ENCODE assay signal across 8 cellular contexts in the genomic region with DNA sequence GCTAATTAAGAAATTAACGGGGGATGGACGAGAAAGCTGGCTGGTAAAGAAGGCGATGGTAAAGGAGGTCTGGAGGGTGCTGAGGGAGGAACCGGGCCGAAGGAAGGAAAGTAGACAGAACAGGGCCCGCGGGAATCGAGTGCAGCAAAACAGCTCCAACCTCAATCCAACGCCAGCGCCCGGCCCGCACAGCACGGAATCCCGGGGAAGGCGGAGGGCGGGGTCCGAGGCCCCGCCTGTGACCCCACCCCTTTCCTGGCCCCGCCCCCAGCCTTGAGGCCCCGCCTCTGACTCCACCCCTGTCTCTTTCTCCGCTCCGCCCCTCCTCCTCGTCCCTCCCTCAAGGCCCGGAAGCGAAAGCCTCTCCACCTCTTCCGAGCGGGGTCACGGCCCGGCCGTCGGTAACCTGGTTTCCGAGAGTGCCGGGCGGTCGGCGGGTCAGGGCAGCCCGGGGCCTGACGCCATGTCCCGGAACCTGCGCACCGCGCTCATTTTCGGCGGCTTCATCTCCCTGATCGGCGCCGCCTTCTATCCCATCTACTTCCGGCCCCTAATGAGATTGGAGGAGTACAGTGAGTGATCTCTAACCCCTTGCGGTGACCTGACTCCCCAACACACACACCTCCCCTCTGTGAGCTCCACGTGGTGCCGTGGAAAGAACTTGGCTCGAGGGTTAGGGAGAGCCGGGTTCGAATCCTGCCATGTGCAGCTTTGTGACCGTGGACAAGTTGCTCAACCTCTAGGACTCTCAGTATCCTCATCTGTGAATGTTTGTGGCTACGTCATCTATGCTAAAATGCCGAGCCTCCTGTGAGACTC. TPM values are rescaled to one million over a fixed set of nuclear protein-coding genes. Genes with fewer than 3 reads are reported as not detected.
DNase-seq lines count a peak whose midpoint lies in the region; ATAC-seq and TF ChIP-seq lines count a peak whose summit lies in the region.

A gene (plus strand): TSS at position 370 of the 819 bp plus-strand sequence. CDS start 94 bp downstream, at position 464.

- intact Hi-C loops in CD4-positive, alpha-beta T cell (cut with DNase I, micrococcal nuclease), result loop anchor here (1.0 to 10.0 kb wide), 8 partner anchors 51 to 1329 kb away; a partner anchor contains a TSS
- intact Hi-C loops in activated CD4-positive, alpha-beta memory T cell treated with anti-CD3 and anti-CD28 coated beads for 36 hours (cut with micrococcal nuclease), result loop anchor here (1.0 to 10.0 kb wide), 8 partner anchors 24 to 946 kb away; a partner anchor contains a TSS
- intact Hi-C loops in lower leg skin (cut with DNase I; ENCODE audit: low total_unique reads), result no loop called here

- TF ChIP-seq CTCF in CD4-positive, alpha-beta T cell (IDR thresholded peaks at IDR 0.05), result no peak
- no peak for TF ChIP-seq CTCF in lower leg skin (IDR thresholded peaks at IDR 0.05)

- WGBS in lower leg skin, 2 donors, result 1 to 2% methylated on average over 48 to 52 of the region's 57 CpGs

- H3K4me1 Mint-ChIP-seq in CD4-positive, alpha-beta T cell (ENCODE audit: low read depth), result peaks cover 26% of the 10 kb centered on the region
- peaks cover 17% of the 10 kb centered on the region for H3K4me1 Mint-ChIP-seq in activated CD4-positive, alpha-beta memory T cell treated with anti-CD3 and anti-CD28 coated beads for 36 hours (ENCODE audit: low read depth)

- H3K9me3 ChIP-seq in CD4-positive, alpha-beta T cell (ENCODE audit: control insufficient read depth, low read length), result no peaks in the 10 kb centered on the region

- no peak for TF ChIP-seq POLR2A in lower leg skin (IDR thresholded peaks at IDR 0.05)

- CTCF ChIA-PET in CD4-positive, alpha-beta T cell (lab: Charles Lee), result interaction anchor here (1.2 to 3.3 kb wide), 4 partner anchors 54 to 602 kb away, joined by 4 to 15 read pairs (median 6); a partner anchor contains a TSS
- CTCF ChIA-PET in activated CD4-positive, alpha-beta memory T cell treated with anti-CD3 and anti-CD28 coated beads for 36 hours (lab: Charles Lee), result interaction anchor here (0.7 to 3.1 kb wide), 4 partner anchors 8 to 74 kb away, joined by 3 to 12 read pairs (median 4); no protein-coding TSS in a partner anchor

- peaks cover 6% of the 10 kb centered on the region for H3K36me3 Mint-ChIP-seq in CD4-positive, alpha-beta T cell (ENCODE audit: low read depth)
- H3K36me3 Mint-ChIP-seq in activated CD4-positive, alpha-beta memory T cell treated with anti-CD3 and anti-CD28 coated beads for 36 hours, result no peaks in the 10 kb centered on the region

- no peaks in the 10 kb centered on the region for H3K9me3 Mint-ChIP-seq in CD4-positive, alpha-beta T cell
- no peaks in the 10 kb centered on the region for H3K9me3 Mint-ChIP-seq in activated CD4-positive, alpha-beta memory T cell treated with anti-CD3 and anti-CD28 coated beads for 36 hours

- peak; percentile 82 to 90 (median 86) for DNase-seq in CD4-positive, alpha-beta T cell
- peak; percentile 84 for DNase-seq in NCI-H774 (lab: John Stamatoyannopoulos, UW)
- peak; percentile 93 for DNase-seq in activated CD4-positive, alpha-beta memory T cell treated with anti-CD3 and anti-CD28 coated beads for 36 hours
- peak; percentile 61 to 86 for DNase-seq in dermis microvascular lymphatic vessel endothelial cell (ENCODE audit: low read depth in 2 of 2)
- peak; percentile 86 to 97 for DNase-seq in lower leg skin (ENCODE audit: low spot score in 2 of 2)
- DNase-seq in stimulated activated CD4-positive, alpha-beta T cell treated with anti-CD3 and anti-CD28 coated beads, Interleukin-4, amount 100 ng/mL, for 48 hours (ENCODE audit: low read depth in 2 of 2), result peak; percentile 84 to 88

- H3K27me3 Mint-ChIP-seq in CD4-positive, alpha-beta T cell, result no peaks in the 10 kb centered on the region
- H3K27me3 Mint-ChIP-seq in activated CD4-positive, alpha-beta memory T cell treated with anti-CD3 and anti-CD28 coated beads for 36 hours, result no peaks in the 10 kb centered on the region

- peak within 1 kb of the TSS; percentile 94 for H3K4me3 Mint-ChIP-seq in CD4-positive, alpha-beta T cell
- peak within 1 kb of the TSS; percentile 87 for H3K4me3 Mint-ChIP-seq in activated CD4-positive, alpha-beta memory T cell treated with anti-CD3 and anti-CD28 coated beads for 36 hours

- peak within 1 kb of the TSS; percentile 55 for H3K4me3 ChIP-seq in lower leg skin (ENCODE audit: low read depth, poor library complexity, severe bottlenecking)

- no peaks in the 10 kb centered on the region for H3K27me3 ChIP-seq in CD4-positive, alpha-beta T cell (ENCODE audit: control insufficient read depth, insufficient read depth, low read length)

- ATAC-seq in CD4-positive, alpha-beta T cell (ENCODE audit: poor library complexity), result peak; percentile 89
- peak; percentile 92 for ATAC-seq in GM19395 (IDR thresholded peaks at IDR 0.05; ENCODE audit: unreplicated experiment)
- ATAC-seq in HG03558 (IDR thresholded peaks at IDR 0.05; ENCODE audit: extremely low read depth, unreplicated experiment), result peak; percentile 88

- POLR2A ChIA-PET in CD4-positive, alpha-beta T cell (lab: Charles Lee), result interaction anchor here (0.9 to 4.5 kb wide), 8 partner anchors 13 to 947 kb away, joined by 3 to 62 read pairs (median 4); a partner anchor contains a TSS
- POLR2A ChIA-PET in activated CD4-positive, alpha-beta memory T cell treated with anti-CD3 and anti-CD28 coated beads for 36 hours (lab: Charles Lee), result interaction anchor here (0.6 to 1.6 kb wide), 9 partner anchors 10 to 201 kb away, joined by 3 to 8 read pairs (median 3); no protein-coding TSS in a partner anchor

- H3K27ac ChIP-seq in CD4-positive, alpha-beta T cell (ENCODE audit: low read depth, low read length), result peak within 1 kb of the TSS; percentile 79

- peak within 1 kb of the TSS; percentile 96 for H3K27ac Mint-ChIP-seq in CD4-positive, alpha-beta T cell
- peak within 1 kb of the TSS; percentile 94 for H3K27ac Mint-ChIP-seq in activated CD4-positive, alpha-beta memory T cell treated with anti-CD3 and anti-CD28 coated beads for 36 hours

RNA-seq across cellular contexts. Expression of the gene that starts here (rescaled TPM):
- total RNA-seq in CD4-positive, alpha-beta T cell, result 1 to 10 TPM; 7.2 to 9.1 TPM
- 10 to 100 TPM; 26.0 to 28.0 TPM for total RNA-seq in activated CD4-positive, alpha-beta memory T cell treated with anti-CD3 and anti-CD28 coated beads for 36 hours
- total RNA-seq in dermis microvascular lymphatic vessel endothelial cell (12.1 and 13.1 TPM in 2 replicates), lower leg skin (10 to 100 TPM; 16.1 to 18.7 (median 17.4) TPM)

Comparison
In these comparisons a context has a peak if more than half of its experiments do, and no peak if none do; other contexts are left out.
1. Peak in every context shown above with its lines: DNase-seq, ATAC-seq, H3K4me3 ChIP-seq and H3K27ac ChIP-seq.